ENCODE assay signal across 15 cellular contexts in genomic region chr16:84786605-84787302, GRCh38. TPM values are rescaled to one million over a fixed set of nuclear protein-coding genes. Genes with fewer than 3 reads are reported as not detected.
DNase-seq lines count a peak whose midpoint lies in the region; TF ChIP-seq lines count a peak whose summit lies in the region.
"Had no signal": no experiment of that assay in that cellular context is flagged by ENCODE, and none has a peak within 500 bp of the region (broad histone marks: within the 10 kb centered on the region; RNA-seq: fewer than 3 reads in every experiment).

No MANE protein-coding gene starts in this region.

- peaks cover 14% of the 10 kb centered on the region for H3K4me1 ChIP-seq in colonic mucosa
- peaks cover 16% of the 10 kb centered on the region for H3K4me1 ChIP-seq in rectal smooth muscle tissue (ENCODE audit: control insufficient read depth, insufficient read depth, low read length)
- peaks cover 4% of the 10 kb centered on the region for H3K4me1 ChIP-seq in testis
- H3K4me1 ChIP-seq: psoas muscle had no signal

- H3K27me3 ChIP-seq in colonic mucosa = no peaks in the 10 kb centered on the region
- no peaks in the 10 kb centered on the region for H3K27me3 ChIP-seq in rectal smooth muscle tissue (ENCODE audit: control insufficient read depth, insufficient read depth, low read length)
- no peaks in the 10 kb centered on the region for H3K27me3 ChIP-seq in testis

- no peak overlapping the region for H3K4me3 ChIP-seq in colonic mucosa
- H3K4me3 ChIP-seq in rectal smooth muscle tissue (ENCODE audit: low read length) = no peak overlapping the region
- no peak overlapping the region for H3K4me3 ChIP-seq in testis
- H3K4me3 ChIP-seq: GM12878, psoas muscle had no signal

- in situ Hi-C loops in G401 (cut with HindIII; ENCODE audit: low sequenced_read_pairs) = no loop called here

- WGBS in testis, 2 donors = 85 to 90% methylated on average over 7 to 12 of the region's 13 CpGs

- H3K36me3 ChIP-seq in colonic mucosa (no peaks in the 10 kb centered on the region), rectal smooth muscle tissue (ENCODE audit: control insufficient read depth, insufficient read depth, low read length) (no peaks in the 10 kb centered on the region), testis (ENCODE audit: low read depth, missing control alignments) (no peaks in the 10 kb centered on the region)

- intact Hi-C loops in colonic mucosa (cut with DNase I) = no loop called here
- intact Hi-C loops in testis (cut with DNase I; ENCODE audit: low total_unique reads) = no loop called here

- DNase-seq in NCI-H1092 treated with DMSO at 0.1 percent for 48 hours (lab: John Stamatoyannopoulos, UW) (peak; percentile 51), NCI-H1092 (lab: John Stamatoyannopoulos, UW) (no peak), NCI-H345 (lab: John Stamatoyannopoulos, UW) (peak; percentile 73), colonic mucosa (peak; percentile 36), testis (no peak), G401 (ENCODE audit: low spot score) (no peak)
- DNase-seq in stimulated activated naive CD4-positive, alpha-beta T cell (lab: John Stamatoyannopoulos, UW) = no peak
- DNase-seq: activated CD4-positive, alpha-beta T cell treated with anti-CD3 and anti-CD28 coated beads, Interleukin-2, amount 50 U/mL, for 1 hour; activated T-cell treated with anti-CD3 and anti-CD28 coated beads, Interleukin-2, amount 50 U/mL, for 48 hours; glutamatergic neuron; psoas muscle; trophoblast cell had no signal

- H3K27ac ChIP-seq in colonic mucosa (no peak overlapping the region), rectal smooth muscle tissue (ENCODE audit: low read depth, low read length) (peak overlapping the region; percentile 28), testis (no peak overlapping the region)
- H3K27ac ChIP-seq: 22Rv1, psoas muscle had no signal

- no peak for TF ChIP-seq POLR2A in testis (IDR thresholded peaks at IDR 0.05)

- H3K9me3 ChIP-seq in colonic mucosa = no peaks in the 10 kb centered on the region
- H3K9me3 ChIP-seq in testis = no peaks in the 10 kb centered on the region
- H3K9me3 ChIP-seq: psoas muscle had no signal

- no peak for TF ChIP-seq CTCF in colonic mucosa (IDR thresholded peaks at IDR 0.05)
- TF ChIP-seq CTCF in testis (IDR thresholded peaks at IDR 0.05) = no peak

- H3K9ac ChIP-seq in colonic mucosa (ENCODE audit: low read depth in 2 of 2, low read length in 2 of 2) = peak overlapping the region in 1 of 2 donors; percentile 21
- H3K9ac ChIP-seq in rectal smooth muscle tissue (ENCODE audit: low read length) = no peak overlapping the region

RNA-seq across cellular contexts. Expression of gene CRISPLD2, which starts 33.0 kb away (rescaled TPM):
- total RNA-seq in colonic mucosa (10 to 100 TPM; 10.4 to 37.9 TPM), testis (10 to 100 TPM; 47.7 to 59.6 TPM)
- 48.8 TPM for polyA plus RNA-seq in testis (ENCODE audit: insufficient read depth, low read depth, low replicate concordance)
- total RNA-seq in G401 (2014; rRNA removed; shearing (Covaris generic)) = 0.03 TPM in 1 of 2 replicates, not detected in the other

Comparison
In these comparisons a context has a peak if more than half of its experiments do, and no peak if none do; other contexts are left out.
1. DNase-seq: peak in NCI-H1092 treated with DMSO at 0.1 percent for 48 hours (single experiment), NCI-H345 (single experiment) and colonic mucosa (single experiment); none in NCI-H1092 (single experiment), stimulated activated naive CD4-positive, alpha-beta T cell (0 of 6), testis (single experiment) and G401 (single experiment).
2. RNA of gene CRISPLD2, which starts 33.0 kb away (total RNA-seq): 47.7 to 59.6 TPM in testis and 10.4 to 37.9 TPM in colonic mucosa; 0.03 TPM in G401; every median in the first group is over 10 times any median in the second.